Comparison of ENCODE assay signal across 8 cellular contexts in genomic region chr1:53294557-53294956, GRCh38. TPM values are rescaled to one million over a fixed set of nuclear protein-coding genes. Genes with fewer than 3 reads are reported as not detected.
A peak's percentile ranks its signal among the peaks of the same experiment; 100 is the strongest.
DNase-seq lines count a peak whose midpoint lies in the region; ATAC-seq and TF ChIP-seq lines count a peak whose summit lies in the region.

No MANE protein-coding gene starts in this region.

- H4K8ac ChIP-seq in H9 (replicated peaks; ENCODE audit: insufficient read length, low read depth, low read length) = no peak overlapping the region

- no peak overlapping the region for H2AK5ac ChIP-seq in H9 (ENCODE audit: insufficient read length, low read length)

- no peak overlapping the region for H2BK15ac ChIP-seq in H9 (ENCODE audit: low read depth, low read length)

- TF ChIP-seq CTCF in heart right ventricle (IDR thresholded peaks at IDR 0.05) (no peak), natural killer cell (IDR thresholded peaks at IDR 0.05) (no peak), H9 (conservative IDR thresholded peaks at IDR 0.05) (no peak), BE2C (IDR thresholded peaks at IDR 0.05; ENCODE audit: low read depth, low read length) (no peak)

- H4K91ac ChIP-seq in H9 (ENCODE audit: insufficient read length, low read depth, low read length) = no peak overlapping the region

- H2BK120ac ChIP-seq in H9 (ENCODE audit: low read depth, low read length, poor library complexity, severe bottlenecking) = no peak overlapping the region

- no peak overlapping the region for H2BK20ac ChIP-seq in H9 (ENCODE audit: low read depth, low read length, poor library complexity, severe bottlenecking)

- no peak overlapping the region for H3K9ac ChIP-seq in H9 (ENCODE audit: extremely low read depth, insufficient read length, low read length)

- H3K79me2 ChIP-seq in H9 (ENCODE audit: insufficient read depth, low read length) = peaks cover 2% of the 10 kb centered on the region; the same call in 1 of the 2 replicates

- no peaks in the 10 kb centered on the region for H3K79me1 ChIP-seq in H9 (ENCODE audit: insufficient read depth, low read depth, low read length, poor library complexity, severe bottlenecking)

- ATAC-seq in Right ventricle myocardium inferior (no peak), heart right ventricle (no peak), natural killer cell (peak; percentile 75 to 93 (median 92)), GM19328 (IDR thresholded peaks at IDR 0.05; ENCODE audit: unreplicated experiment) (no peak)

- no peak overlapping the region for H3K4me2 ChIP-seq in H9 (ENCODE audit: insufficient read depth, insufficient read length, low read length)

- 67 to 74% methylated on average over 8 of the region's 8 CpGs for WGBS in heart right ventricle, 2 donors
- no CpG with 5 or more reads among the region's 8 CpGs for WGBS in H9 (ENCODE audit: extremely low coverage, insufficient read length, low lambda C conversion rate)

- H3K36me3 ChIP-seq in heart right ventricle = no peaks in the 10 kb centered on the region
- H3K36me3 ChIP-seq in BE2C = no peaks in the 10 kb centered on the region

- H2BK5ac ChIP-seq in H9 (ENCODE audit: insufficient read length, low read length) = no peak overlapping the region

- no peaks in the 10 kb centered on the region for H3K23me2 ChIP-seq in H9 (ENCODE audit: insufficient read length, low read depth, low read length, poor library complexity, severe bottlenecking)

- H3T11ph ChIP-seq in H9 (ENCODE audit: low read length) = no peak overlapping the region

- H3K9me3 ChIP-seq in heart right ventricle (no peaks in the 10 kb centered on the region), H9 (ENCODE audit: control insufficient read depth, low read depth, low read length) (no peaks in the 10 kb centered on the region), BE2C (no peaks in the 10 kb centered on the region)

- H3K27ac ChIP-seq in heart right ventricle (peak overlapping the region in 1 of 10 donors; percentile 6), H9 (ENCODE audit: insufficient read length, low read depth, low read length) (no peak overlapping the region)

- no peak overlapping the region for H2AFZ ChIP-seq in H9 (ENCODE audit: low read length)

- H3K14ac ChIP-seq in H9 (ENCODE audit: insufficient read depth, low read length) = no peak overlapping the region

- H4K5ac ChIP-seq in H9 (ENCODE audit: insufficient read length, low read depth, low read length) = no peak overlapping the region

- H3K27me3 Mint-ChIP-seq in natural killer cell (ENCODE audit: low read depth in 2 of 2) = no peaks in the 10 kb centered on the region
- H3K27me3 Mint-ChIP-seq in H9 (ENCODE audit: low read depth) = no peaks in the 10 kb centered on the region

- H3K27me3 ChIP-seq in heart right ventricle (no peaks in the 10 kb centered on the region), H9 (ENCODE audit: insufficient read depth, low read length) (no peaks in the 10 kb centered on the region), BE2C (no peaks in the 10 kb centered on the region)

- no peak overlapping the region for H3K23ac ChIP-seq in H9 (ENCODE audit: insufficient read length, low read depth, low read length)

- H3K27ac Mint-ChIP-seq in natural killer cell (peak overlapping the region; percentile 68 to 69), H9 (0 out of 7 replicates have a peak overlapping the region, but pooled peaks of 1 of the 3 experiments have one; percentile 4)

- H3K4me3 ChIP-seq in heart right ventricle = no peak overlapping the region
- H3K4me3 ChIP-seq in BE2C (ENCODE audit: low read depth, low read length) = no peak overlapping the region

- H3K4ac ChIP-seq in H9 (ENCODE audit: low read depth, low read length) = no peak overlapping the region

- H3K56ac ChIP-seq in H9 (ENCODE audit: insufficient read length, low read depth, low read length) = no peak overlapping the region

- peaks cover 27 to 35% of the 10 kb centered on the region in 2 donors for H3K4me1 Mint-ChIP-seq in natural killer cell
- peaks cover 17 to 35% of the 10 kb centered on the region in 2 experiments for H3K4me1 Mint-ChIP-seq in H9

- DNase-seq in Right ventricle myocardium inferior (ENCODE audit: missing footprints) (peak; percentile 21), heart right ventricle (no peak), natural killer cell (no peak), OCI-M1 (lab: John Stamatoyannopoulos, UW) (no peak), H9 (no peak), BE2C (no peak)
- peak; percentile 20 for DNase-seq in activated effector memory CD4-positive, alpha-beta T cell treated with Interleukin-2 at 50 U/mL for 16 hours

- H3K18ac ChIP-seq in H9 (ENCODE audit: insufficient read length, low read depth, low read length) = no peak overlapping the region

- H3K36me3 Mint-ChIP-seq in natural killer cell = no peaks in the 10 kb centered on the region
- H3K36me3 Mint-ChIP-seq in H9 (ENCODE audit: insufficient read depth in 1 of 3, low read depth in 3 of 3) = peaks cover 5 to 20% (median 5%) of the 10 kb centered on the region in 3 experiments; a peak in 5 of 7 replicates

- H3K4me1 ChIP-seq in heart right ventricle (peaks cover 0 to 30% (median 24%) of the 10 kb centered on the region in 9 donors), H9 (ENCODE audit: insufficient read depth, low read length) (no peaks in the 10 kb centered on the region), BE2C (peaks cover 6% of the 10 kb centered on the region)

- H2BK12ac ChIP-seq in H9 (ENCODE audit: insufficient read length, low read depth, low read length) = no peak overlapping the region

- H3K9me3 Mint-ChIP-seq in natural killer cell (no peaks in the 10 kb centered on the region), H9 (no peaks in the 10 kb centered on the region)

- intact Hi-C loops in Right ventricle myocardium inferior (cut with DNase I) (no loop called here), heart right ventricle (cut with DNase I) (no loop called here), natural killer cell (cut with micrococcal nuclease) (no loop called here)

- H3K4me3 Mint-ChIP-seq in natural killer cell = peak overlapping the region; percentile 6
- H3K4me3 Mint-ChIP-seq in H9 = no peak overlapping the region

- H4K20me1 ChIP-seq in H9 (ENCODE audit: control insufficient read depth, insufficient read depth, insufficient read length) = no peaks in the 10 kb centered on the region

RNA-seq across cellular contexts. Expression of gene LRP8, which starts 33.3 kb away (rescaled TPM):
- total RNA-seq in Right ventricle myocardium inferior = 1.2 TPM
- total RNA-seq in heart right ventricle = 1 to 10 TPM; 1.7 to 4.7 (median 2.3) TPM
- 1 to 10 TPM in 1 of 2 donors, under 1 TPM in 1; 0.37 to 1.1 TPM for polyA plus RNA-seq in heart right ventricle
- total RNA-seq in natural killer cell = 10 to 100 TPM; 23.2 to 27.3 (median 24.9) TPM
- total RNA-seq in H9 (2021) = 69.2 and 78.6 TPM in 2 replicates
- 24.0 TPM for polyA plus RNA-seq in BE2C (2012; ENCODE audit: insufficient read depth, insufficient read length, low read depth)

RNA-seq across cellular contexts. Expression of gene MAGOH, which starts 56.2 kb away (rescaled TPM):
- total RNA-seq in Right ventricle myocardium inferior (24.0 TPM), heart right ventricle (10 to 100 TPM; 17.3 to 31.5 (median 22.6) TPM), natural killer cell (10 to 100 TPM; 48.6 to 70.4 (median 69.2) TPM), H9 (2021) (81.2 and 82.7 TPM in 2 replicates)
- polyA plus RNA-seq in heart right ventricle = 10 to 100 TPM; 61.1 to 67.3 TPM
- 81.9 TPM for polyA plus RNA-seq in BE2C (2012; ENCODE audit: insufficient read depth, insufficient read length, low read depth)

Comparison
In these comparisons a context has a peak if more than half of its experiments do, and no peak if none do; other contexts are left out.
1. DNase-seq: peak in Right ventricle myocardium inferior (single experiment) and activated effector memory CD4-positive, alpha-beta T cell treated with Interleukin-2 at 50 U/mL for 16 hours (single experiment); none in heart right ventricle (0 of 2), natural killer cell (single experiment), OCI-M1 (single experiment), H9 (single experiment) and BE2C (single experiment).
2. ATAC-seq: peak in natural killer cell (3 of 3); none in Right ventricle myocardium inferior (single experiment), heart right ventricle (0 of 8) and GM19328 (single experiment).
3. RNA of gene LRP8, which starts 33.3 kb away (total RNA-seq): 69.2 to 78.6 TPM in H9 and 23.2 to 27.3 TPM in natural killer cell; 1.7 to 4.7 TPM in heart right ventricle and 1.2 TPM in Right ventricle myocardium inferior (single experiment); every median in the first group is over 4 times any median in the second.